18 cellular contexts compared by ENCODE assay signal in genomic region chr1:36657826-36658225, GRCh38.
DNase-seq lines count a peak whose midpoint lies in the region; ATAC-seq and TF ChIP-seq lines count a peak whose summit lies in the region.
"Had no signal": no experiment of that assay in that cellular context is flagged by ENCODE, and none has a peak within 500 bp of the region (broad histone marks: within the 10 kb centered on the region; RNA-seq: fewer than 3 reads in every experiment).

No MANE protein-coding gene starts in this region.

- peaks cover 63% of the 10 kb centered on the region for H3K27me3 Mint-ChIP-seq in stimulated activated naive CD8-positive, alpha-beta T cell treated with anti-CD3 and anti-CD28 coated beads, Interleukin-15, amount 100 ng/mL, for 72 hours
- peaks cover 39% of the 10 kb centered on the region for H3K27me3 Mint-ChIP-seq in activated T-cell treated with anti-CD3 and anti-CD28 coated beads, Interleukin-2, amount 50 U/mL, for 72 hours (ENCODE audit: low read depth)

- TF ChIP-seq CTCF in coronary artery (IDR thresholded peaks at IDR 0.05) (no peak), GM10248 (IDR thresholded peaks at IDR 0.05; ENCODE audit: control extremely low read depth, extremely low read depth, low read depth, missing control alignments) (no peak)

- H3K9me3 Mint-ChIP-seq in stimulated activated naive CD8-positive, alpha-beta T cell treated with anti-CD3 and anti-CD28 coated beads, Interleukin-15, amount 100 ng/mL, for 72 hours: no peaks in the 10 kb centered on the region
- H3K9me3 Mint-ChIP-seq in activated T-cell treated with anti-CD3 and anti-CD28 coated beads, Interleukin-2, amount 50 U/mL, for 72 hours: no peaks in the 10 kb centered on the region
- H3K9me3 Mint-ChIP-seq: CD4-positive, alpha-beta memory T cell had no signal

- ATAC-seq in stimulated activated naive CD8-positive, alpha-beta T cell treated with anti-CD3 and anti-CD28 coated beads, Interleukin-15, amount 100 ng/mL, for 72 hours: no peak
- no peak for ATAC-seq in stimulated activated naive CD8-positive, alpha-beta T cell treated with anti-CD3 and anti-CD28 coated beads, Interleukin-15, Interleukin-2, amounts not matched to agents 100 U/mL and 50 U/mL, for 24 hours
- no peak for ATAC-seq in activated T-cell treated with anti-CD3 and anti-CD28 coated beads, Interleukin-2, amount 50 U/mL, for 72 hours (replicated peaks in 1 of 2)

- peak overlapping the region; percentile 49 to 54 for H3K27ac Mint-ChIP-seq in stimulated activated naive CD8-positive, alpha-beta T cell treated with anti-CD3 and anti-CD28 coated beads, Interleukin-15, amount 100 ng/mL, for 72 hours
- no peak overlapping the region for H3K27ac Mint-ChIP-seq in activated T-cell treated with anti-CD3 and anti-CD28 coated beads, Interleukin-2, amount 50 U/mL, for 72 hours
- H3K27ac Mint-ChIP-seq: B cell; CD4-positive, alpha-beta memory T cell; HFFc6 had no signal

- no peak for DNase-seq in stimulated activated naive CD8-positive, alpha-beta T cell treated with anti-CD3 and anti-CD28 coated beads, Interleukin-15, amount 100 ng/mL, for 72 hours
- no peak for DNase-seq in stimulated activated naive CD8-positive, alpha-beta T cell treated with anti-CD3 and anti-CD28 coated beads, Interleukin-15, Interleukin-2, amounts not matched to agents 100 U/mL and 50 U/mL, for 24 hours
- peak; percentile 40 for DNase-seq in coronary artery (ENCODE audit: low spot score)
- DNase-seq in medulla oblongata (ENCODE audit: extremely low spot score): peak; percentile 40
- DNase-seq in activated T-cell treated with anti-CD3 and anti-CD28 coated beads, Interleukin-2, amount 50 U/mL, for 72 hours: no peak
- no peak for DNase-seq in NCI-H146 treated with DMSO at 0.1 percent for 48 hours (lab: John Stamatoyannopoulos, UW; ENCODE audit: unreplicated experiment)
- DNase-seq in NCI-H2081 treated with DMSO at 0.1 percent for 48 hours (lab: John Stamatoyannopoulos, UW): no peak
- no peak for DNase-seq in GM10248 (ENCODE audit: extremely low spot score)
- DNase-seq: ACHN; CD4-positive, alpha-beta memory T cell; COR-L47; DMS53; GF-D8; HCEC 1CT; HFFc6 had no signal

- POLR2A ChIA-PET in GM10248 (lab: Yijun Ruan, JAX): no interaction called here

- no peak overlapping the region for H3K4me3 Mint-ChIP-seq in stimulated activated naive CD8-positive, alpha-beta T cell treated with anti-CD3 and anti-CD28 coated beads, Interleukin-15, amount 100 ng/mL, for 72 hours
- H3K4me3 Mint-ChIP-seq in activated T-cell treated with anti-CD3 and anti-CD28 coated beads, Interleukin-2, amount 50 U/mL, for 72 hours: no peak overlapping the region
- H3K4me3 Mint-ChIP-seq: B cell; CD4-positive, alpha-beta memory T cell; HFFc6 had no signal

- H3K4me1 Mint-ChIP-seq in stimulated activated naive CD8-positive, alpha-beta T cell treated with anti-CD3 and anti-CD28 coated beads, Interleukin-15, amount 100 ng/mL, for 72 hours: no peaks in the 10 kb centered on the region
- no peaks in the 10 kb centered on the region for H3K4me1 Mint-ChIP-seq in activated T-cell treated with anti-CD3 and anti-CD28 coated beads, Interleukin-2, amount 50 U/mL, for 72 hours (ENCODE audit: low read depth)
- H3K4me1 Mint-ChIP-seq: B cell had no signal

- H3K36me3 Mint-ChIP-seq in activated T-cell treated with anti-CD3 and anti-CD28 coated beads, Interleukin-2, amount 50 U/mL, for 72 hours (ENCODE audit: insufficient read depth in 2 of 2): no peaks in the 10 kb centered on the region
- H3K36me3 Mint-ChIP-seq: CD4-positive, alpha-beta memory T cell had no signal

- no peak overlapping the region for H3K4me3 ChIP-seq in coronary artery

- H3K27ac ChIP-seq in coronary artery: no peak overlapping the region
- H3K27ac ChIP-seq: C4-2B, HL-60 had no signal

- CTCF ChIA-PET in GM10248 (lab: Yijun Ruan, JAX): interaction anchor here (1.4 to 1.9 kb wide), 2 partner anchors 8 to 10 kb away, joined by 3 to 4 read pairs; no protein-coding TSS in a partner anchor

Comparison
In these comparisons a context has a peak if more than half of its experiments do, and no peak if none do; other contexts are left out.
1. DNase-seq: peak in coronary artery (single experiment) and medulla oblongata (single experiment); none in stimulated activated naive CD8-positive, alpha-beta T cell treated with anti-CD3 and anti-CD28 coated beads, Interleukin-15, amount 100 ng/mL, for 72 hours (0 of 2), stimulated activated naive CD8-positive, alpha-beta T cell treated with anti-CD3 and anti-CD28 coated beads, Interleukin-15, Interleukin-2, amounts not matched to agents 100 U/mL and 50 U/mL, for 24 hours (single experiment), activated T-cell treated with anti-CD3 and anti-CD28 coated beads, Interleukin-2, amount 50 U/mL, for 72 hours (0 of 2), NCI-H146 treated with DMSO at 0.1 percent for 48 hours (single experiment), NCI-H2081 treated with DMSO at 0.1 percent for 48 hours (single experiment) and GM10248 (single experiment).